ENCODE assay signal across 13 cellular contexts in genomic region chr2:112814278-112814677, GRCh38. TPM values are rescaled to one million over a fixed set of nuclear protein-coding genes. Genes with fewer than 3 reads are reported as not detected.
DNase-seq lines count a peak whose midpoint lies in the region; ATAC-seq and TF ChIP-seq lines count a peak whose summit lies in the region.
"Had no signal": no experiment of that assay in that cellular context is flagged by ENCODE, and none has a peak within 500 bp of the region (broad histone marks: within the 10 kb centered on the region; RNA-seq: fewer than 3 reads in every experiment).

No MANE protein-coding gene starts in this region.

- no peak overlapping the region for H3K4me3 ChIP-seq in cardiac fibroblast (replicated peaks in 1 of 2; ENCODE audit: low read depth in 2 of 2, low read length in 2 of 2)
- H3K4me3 ChIP-seq: left lung had no signal

- peak; percentile 22 for DNase-seq in ACHN
- peak; percentile 42 for DNase-seq in M059J (ENCODE audit: low read depth)
- DNase-seq in cardiac fibroblast (ENCODE audit: low read depth in 2 of 2) = peak; percentile 43 to 58
- peak; percentile 33 for DNase-seq in left kidney (ENCODE audit: low read depth, low spot score)
- DNase-seq in dermis blood vessel endothelial cell = no peak
- no peak for DNase-seq in NCI-H2081 (lab: John Stamatoyannopoulos, UW)
- no peak for DNase-seq in SK-N-DZ (ENCODE audit: low spot score)
- DNase-seq: left lung, NCI-H2107, PC-3, T1000 had no signal

- no peak for ATAC-seq in GM21723 (IDR thresholded peaks at IDR 0.05; ENCODE audit: unreplicated experiment)
- ATAC-seq: left lung, PC-3 had no signal

- peak; percentile 24 for TF ChIP-seq CTCF in cardiac fibroblast (IDR thresholded peaks at IDR 0.05; ENCODE audit: low read depth, low read length)

- in situ Hi-C loops in ACHN (cut with HindIII; ENCODE audit: low pct_ligation_motif_present, low pct_unique_long_range_greater_than_20kb, low sequenced_read_pairs) = no loop called here

RNA-seq across cellular contexts. Expression of gene IL1B, which starts 22.3 kb away (rescaled TPM):
- total RNA-seq in M059J (2014; rRNA removed; shearing (Covaris generic)) = 2.6 and 4.2 TPM in 2 replicates
- total RNA-seq in dermis blood vessel endothelial cell = 0.14 and 0.17 TPM in 2 replicates
- not detected in 2 replicates for polyA plus RNA-seq in SK-N-DZ (2014; cell fraction: cytosol; rRNA removed)
- polyA plus RNA-seq in SK-N-DZ (2014; cell fraction: nucleus; rRNA removed) = not detected in 2 replicates

RNA-seq across cellular contexts. Expression of gene IL1A, which starts 30.0 kb away (rescaled TPM):
- 0.22 and 0.54 TPM in 2 replicates for total RNA-seq in M059J (2014; rRNA removed; shearing (Covaris generic))
- under 0.01 and 0.19 TPM in 2 replicates for total RNA-seq in dermis blood vessel endothelial cell
- polyA plus RNA-seq in SK-N-DZ (2014; cell fraction: cytosol; rRNA removed) = not detected in 2 replicates
- polyA plus RNA-seq in SK-N-DZ (2014; cell fraction: nucleus; rRNA removed) = not detected in 2 replicates
- total RNA-seq: B cell had no signal

RNA-seq across cellular contexts. Expression of gene CKAP2L, which starts 49.9 kb away (rescaled TPM):
- total RNA-seq in M059J (2014; rRNA removed; shearing (Covaris generic)) = 23.0 and 24.0 TPM in 2 replicates
- 2.4 and 12.8 TPM in 2 replicates for total RNA-seq in dermis blood vessel endothelial cell
- 19.5 and 22.4 TPM in 2 replicates for polyA plus RNA-seq in SK-N-DZ (2014; cell fraction: cytosol; rRNA removed)
- 10.6 and 23.0 TPM in 2 replicates for polyA plus RNA-seq in SK-N-DZ (2014; cell fraction: nucleus; rRNA removed)

Comparison
In these comparisons a context has a peak if more than half of its experiments do, and no peak if none do; other contexts are left out.
1. DNase-seq: peak in ACHN (single experiment), M059J (single experiment), cardiac fibroblast (2 of 2) and left kidney (single experiment); none in dermis blood vessel endothelial cell (single experiment), NCI-H2081 (0 of 2) and SK-N-DZ (single experiment).